In genomic region chr15:99703603-99704443, GRCh38 we compare ENCODE assay signal across 8 cellular contexts. TPM values are rescaled to one million over a fixed set of nuclear protein-coding genes. Genes with fewer than 3 reads are reported as not detected.
DNase-seq lines count a peak whose midpoint lies in the region; ATAC-seq and TF ChIP-seq lines count a peak whose summit lies in the region.

No MANE protein-coding gene starts in this region.

- H3K4me1 Mint-ChIP-seq in CD14-positive monocyte (peaks cover 19% of the 10 kb centered on the region), immature natural killer cell (peaks cover 0 to 17% of the 10 kb centered on the region in 2 donors)

- intact Hi-C loops in CD14-positive monocyte (cut with micrococcal nuclease), result loop anchor here (2.0 to 10.0 kb wide), 3 partner anchors 139 to 432 kb away; partner anchors contain the start of gene MEF2A (in 1 of the 2)
- intact Hi-C loops in OCI-LY7 (cut with micrococcal nuclease; ENCODE audit: unreplicated experiment), result loop anchor here (1.0 to 10.0 kb wide), 5 partner anchors 139 to 431 kb away; partner anchors contain the start of gene MEF2A
- intact Hi-C loops in right lobe of liver (cut with DNase I), result loop anchor here in 1 of 2 donors (10.0 kb wide), 1 partner anchor 299 kb away; no protein-coding TSS in a partner anchor

- peak; percentile 65 for ATAC-seq in GM18517 (IDR thresholded peaks at IDR 0.05; ENCODE audit: unreplicated experiment)
- ATAC-seq in HG03103 (IDR thresholded peaks at IDR 0.05; ENCODE audit: low read depth, unreplicated experiment), result peak; percentile 47
- ATAC-seq in right lobe of liver, result peak; percentile 69 to 80 (median 73)

- H3K4me3 ChIP-seq in OCI-LY7 (ENCODE audit: low read depth, low read length, poor library complexity, severe bottlenecking) (no peak overlapping the region), choroid plexus epithelial cell (ENCODE audit: low read depth, low read length) (no peak overlapping the region), right lobe of liver (peak overlapping the region in 1 of 3 donors; percentile 5), tibial nerve (peak overlapping the region in 1 of 4 donors; percentile 5)

- TF ChIP-seq POLR2A in right lobe of liver (IDR thresholded peaks at IDR 0.05), result no peak
- no peak for TF ChIP-seq POLR2A in tibial nerve (IDR thresholded peaks at IDR 0.05)

- no peaks in the 10 kb centered on the region for H3K9me2 ChIP-seq in OCI-LY7 (ENCODE audit: insufficient read depth, low read length)

- H2AFZ ChIP-seq in OCI-LY7 (ENCODE audit: low read length), result no peak overlapping the region

- no peaks in the 10 kb centered on the region for H4K20me1 ChIP-seq in OCI-LY7 (ENCODE audit: insufficient read depth, low read length)

- DNase-seq in CD14-positive monocyte (ENCODE audit: low spot score) (no peak), OCI-LY7 (ENCODE audit: low spot score) (peak; percentile 16), choroid plexus epithelial cell (ENCODE audit: low read depth) (peak; percentile 96), right lobe of liver (no peak), tibial nerve (ENCODE audit: low spot score in 2 of 2) (peak in 1 of 2 donors; percentile 50), immature natural killer cell (no peak)

- BruUV-seq in OCI-LY7 (replicated peaks; lab: Mats Ljungman, UMichigan), result no TSS peak

- no peaks in the 10 kb centered on the region for H3K9me3 ChIP-seq in OCI-LY7 (ENCODE audit: low read length)
- H3K9me3 ChIP-seq in right lobe of liver, result no peaks in the 10 kb centered on the region
- H3K9me3 ChIP-seq in tibial nerve, result no peaks in the 10 kb centered on the region

- H3K4me2 ChIP-seq in OCI-LY7 (ENCODE audit: low read length), result no peak overlapping the region

- H3K4me1 ChIP-seq in OCI-LY7 (ENCODE audit: insufficient read depth, low read length, poor library complexity, severe bottlenecking) (peaks cover 9% of the 10 kb centered on the region), right lobe of liver (peaks cover 0 to 27% (median 4%) of the 10 kb centered on the region in 4 donors), tibial nerve (peaks cover 0 to 39% (median 17%) of the 10 kb centered on the region in 4 donors)

- TF ChIP-seq CTCF in CD14-positive monocyte (IDR thresholded peaks at IDR 0.05), result peak; percentile 86
- TF ChIP-seq CTCF in OCI-LY7 (conservative IDR thresholded peaks at IDR 0.05; ENCODE audit: low read length), result no peak
- peak; percentile 63 for TF ChIP-seq CTCF in choroid plexus epithelial cell (conservative IDR thresholded peaks at IDR 0.05; ENCODE audit: low read depth, low read length)
- TF ChIP-seq CTCF in right lobe of liver (IDR thresholded peaks at IDR 0.05), result peak; percentile 57 to 86 (median 64)
- TF ChIP-seq CTCF in tibial nerve (IDR thresholded peaks at IDR 0.05), result peak; percentile 41 to 83 (median 61)

- H3K4me3 Mint-ChIP-seq in CD14-positive monocyte, result peak overlapping the region; percentile 4 to 30
- no peak overlapping the region for H3K4me3 Mint-ChIP-seq in immature natural killer cell

- peak; percentile 60 to 73 for TF ChIP-seq EP300 in tibial nerve (IDR thresholded peaks at IDR 0.05)

- no peaks in the 10 kb centered on the region for H3K27me3 Mint-ChIP-seq in CD14-positive monocyte (ENCODE audit: low read depth in 3 of 3)
- peaks cover 0 to 2% (median 0%) of the 10 kb centered on the region in 3 donors for H3K27me3 Mint-ChIP-seq in immature natural killer cell (ENCODE audit: low read depth in 3 of 3)

- H3K27ac ChIP-seq in OCI-LY7 (ENCODE audit: low read depth, low read length, poor library complexity, severe bottlenecking) (peak overlapping the region; percentile 20), right lobe of liver (peak overlapping the region; percentile 85 to 92 (median 90)), tibial nerve (peak overlapping the region; percentile 39 to 93 (median 77))

- H3K79me2 ChIP-seq in OCI-LY7 (ENCODE audit: insufficient read depth, low read depth, low read length), result no peaks in the 10 kb centered on the region

- WGBS in right lobe of liver (ENCODE audit: insufficient coverage, low coverage, low lambda C conversion rate, missing lambda C conversion rate), result 8% methylated on average over 7 of the region's 7 CpGs
- 5 to 7% methylated on average over 7 of the region's 7 CpGs for WGBS in tibial nerve, 2 donors

- CTCF ChIA-PET in OCI-LY7 (lab: Charles Lee; ENCODE audit: unreplicated experiment), result interaction anchor here (1.1 to 1.6 kb wide), 2 partner anchors 29 to 431 kb away, joined by 5 to 9 read pairs; partner anchors contain the start of gene LYSMD4

- POLR2A ChIA-PET in OCI-LY7 (lab: Charles Lee), result interaction anchor here (0.5 to 1.6 kb wide), 8 partner anchors 12 to 431 kb away, joined by 3 to 4 read pairs (median 4); no protein-coding TSS in a partner anchor

- H3K36me3 ChIP-seq in OCI-LY7 (ENCODE audit: insufficient read depth, low read length) (no peaks in the 10 kb centered on the region), right lobe of liver (no peaks in the 10 kb centered on the region), tibial nerve (peaks cover 0 to 4% (median 0%) of the 10 kb centered on the region in 3 donors)

- H3K36me3 Mint-ChIP-seq in CD14-positive monocyte, result peaks cover 26 to 32% of the 10 kb centered on the region in 2 donors
- peaks cover 0 to under 1% (median 0%) of the 10 kb centered on the region in 3 donors for H3K36me3 Mint-ChIP-seq in immature natural killer cell

- no peaks in the 10 kb centered on the region for H3K9me3 Mint-ChIP-seq in CD14-positive monocyte
- H3K9me3 Mint-ChIP-seq in immature natural killer cell, result no peaks in the 10 kb centered on the region

- H3K27me3 ChIP-seq in right lobe of liver (no peaks in the 10 kb centered on the region), tibial nerve (no peaks in the 10 kb centered on the region)

- peak overlapping the region; percentile 35 to 88 (median 84) for H3K27ac Mint-ChIP-seq in CD14-positive monocyte
- H3K27ac Mint-ChIP-seq in immature natural killer cell, result no peak overlapping the region

RNA-seq across cellular contexts. Expression of gene LYSMD4, which starts 29.4 kb away (rescaled TPM):
- polyA plus RNA-seq in CD14-positive monocyte, result 1 to 10 TPM; 1.1 to 2.5 TPM
- total RNA-seq in OCI-LY7 (2014; rRNA removed; shearing (Covaris generic)), result 6.5 and 7.0 TPM in 2 replicates
- 7.7 and 9.4 TPM in 2 replicates for total RNA-seq in OCI-LY7 (2022)
- 1 to 10 TPM; 2.8 to 7.0 (median 5.1) TPM for total RNA-seq in right lobe of liver
- 10 to 100 TPM; 13.6 to 21.0 (median 17.4) TPM for total RNA-seq in tibial nerve
- polyA plus RNA-seq in immature natural killer cell, result 1 to 10 TPM; 1.6 to 3.5 (median 3.1) TPM

Comparison
In these comparisons a context has a peak if more than half of its experiments do, and no peak if none do; other contexts are left out.
1. DNase-seq: peak in OCI-LY7 (single experiment) and choroid plexus epithelial cell (single experiment); none in CD14-positive monocyte (single experiment), right lobe of liver (0 of 3) and immature natural killer cell (0 of 3).
2. H3K27ac Mint-ChIP-seq: peak in CD14-positive monocyte (7 of 7); none in immature natural killer cell (0 of 6).
3. H3K4me3 Mint-ChIP-seq: peak in CD14-positive monocyte (2 of 2); none in immature natural killer cell (0 of 5).
4. H3K27ac ChIP-seq: peak in every context shown above with its lines; median percentile 90 in right lobe of liver; 77 in tibial nerve; 20 in OCI-LY7.
5. Peak in every context shown above with its lines, with median percentiles within 50 percentile points of each other: ATAC-seq.